ENCODE assay signal across 13 cellular contexts in genomic region chr12:24398605-24399004, GRCh38.
DNase-seq lines count a peak whose midpoint lies in the region; ATAC-seq and TF ChIP-seq lines count a peak whose summit lies in the region.
"Had no signal": no experiment of that assay in that cellular context is flagged by ENCODE, and none has a peak within 500 bp of the region (broad histone marks: within the 10 kb centered on the region; RNA-seq: fewer than 3 reads in every experiment).

No MANE protein-coding gene starts in this region.

- no peaks in the 10 kb centered on the region for H3K4me1 Mint-ChIP-seq in central memory CD8-positive, alpha-beta T cell
- H3K4me1 Mint-ChIP-seq in osteocyte (ENCODE audit: unreplicated experiment), result peaks cover 9% of the 10 kb centered on the region

- H3K36me3 ChIP-seq in right atrium auricular region, result no peaks in the 10 kb centered on the region
- H3K36me3 ChIP-seq: lower lobe of right lung had no signal

- H3K27ac ChIP-seq in right atrium auricular region, result no peak overlapping the region
- H3K27ac ChIP-seq: hepatocyte, lower lobe of right lung had no signal

- no peak overlapping the region for H3K27ac Mint-ChIP-seq in central memory CD8-positive, alpha-beta T cell (ENCODE audit: low read depth)
- no peak overlapping the region for H3K27ac Mint-ChIP-seq in osteocyte (ENCODE audit: unreplicated experiment)
- H3K27ac Mint-ChIP-seq: activated CD4-positive, alpha-beta memory T cell treated with anti-CD3 and anti-CD28 coated beads for 36 hours had no signal

- H3K9me3 Mint-ChIP-seq in central memory CD8-positive, alpha-beta T cell, result no peaks in the 10 kb centered on the region
- no peaks in the 10 kb centered on the region for H3K9me3 Mint-ChIP-seq in osteocyte (ENCODE audit: unreplicated experiment)
- H3K9me3 Mint-ChIP-seq: activated CD4-positive, alpha-beta memory T cell treated with anti-CD3 and anti-CD28 coated beads for 36 hours had no signal

- no peaks in the 10 kb centered on the region for H3K27me3 Mint-ChIP-seq in central memory CD8-positive, alpha-beta T cell
- H3K27me3 Mint-ChIP-seq in osteocyte (ENCODE audit: unreplicated experiment), result no peaks in the 10 kb centered on the region
- H3K27me3 Mint-ChIP-seq: activated CD4-positive, alpha-beta memory T cell treated with anti-CD3 and anti-CD28 coated beads for 36 hours had no signal

- no peak overlapping the region for H3K4me3 ChIP-seq in right atrium auricular region
- H3K4me3 ChIP-seq: hepatocyte, lower lobe of right lung had no signal

- no peak for DNase-seq in central memory CD8-positive, alpha-beta T cell (ENCODE audit: low spot score in 2 of 2)
- DNase-seq in right atrium auricular region (ENCODE audit: low spot score), result no peak
- DNase-seq in osteocyte (ENCODE audit: extremely low spot score, unreplicated experiment), result no peak
- DNase-seq in NCI-H187 (lab: John Stamatoyannopoulos, UW), result no peak
- no peak for DNase-seq in medulla oblongata (ENCODE audit: extremely low spot score)
- DNase-seq: activated CD4-positive, alpha-beta memory T cell treated with anti-CD3 and anti-CD28 coated beads for 36 hours; activated naive CD4-positive, alpha-beta T cell treated with Interleukin-2 at 50 U/mL for 16 hours; lower lobe of right lung; T-helper 2 cell had no signal

- peak; percentile 86 for ATAC-seq in GM18519 (IDR thresholded peaks at IDR 0.05; ENCODE audit: low FRiP score, unreplicated experiment)
- ATAC-seq in GM21529 (IDR thresholded peaks at IDR 0.05; ENCODE audit: unreplicated experiment), result peak; percentile 85
- ATAC-seq in HG03159 (IDR thresholded peaks at IDR 0.05; ENCODE audit: unreplicated experiment), result peak; percentile 72
- peak; percentile 52 for ATAC-seq in central memory CD8-positive, alpha-beta T cell (replicated peaks; ENCODE audit: extremely low read depth, poor library complexity, severe bottlenecking)
- ATAC-seq: lower lobe of right lung had no signal

- TF ChIP-seq CTCF in right atrium auricular region (IDR thresholded peaks at IDR 0.05) (no peak), osteocyte (IDR thresholded peaks at IDR 0.05) (no peak)

- H3K36me3 Mint-ChIP-seq in central memory CD8-positive, alpha-beta T cell (ENCODE audit: insufficient read depth), result peaks cover 2% of the 10 kb centered on the region
- no peaks in the 10 kb centered on the region for H3K36me3 Mint-ChIP-seq in osteocyte (ENCODE audit: unreplicated experiment)
- H3K36me3 Mint-ChIP-seq: activated CD4-positive, alpha-beta memory T cell treated with anti-CD3 and anti-CD28 coated beads for 36 hours had no signal

- no peaks in the 10 kb centered on the region for H3K27me3 ChIP-seq in right atrium auricular region
- H3K27me3 ChIP-seq: hepatocyte had no signal

- no peak overlapping the region for H3K4me3 Mint-ChIP-seq in central memory CD8-positive, alpha-beta T cell
- H3K4me3 Mint-ChIP-seq in osteocyte (ENCODE audit: unreplicated experiment), result no peak overlapping the region
- H3K4me3 Mint-ChIP-seq: activated CD4-positive, alpha-beta memory T cell treated with anti-CD3 and anti-CD28 coated beads for 36 hours had no signal

- H3K9me3 ChIP-seq in right atrium auricular region, result no peaks in the 10 kb centered on the region
- H3K9me3 ChIP-seq: lower lobe of right lung had no signal

- H3K4me1 ChIP-seq in right atrium auricular region, result peaks cover 0 to 9% of the 10 kb centered on the region in 2 donors
- H3K4me1 ChIP-seq: lower lobe of right lung had no signal
